ENCODE assay signal across 12 cellular contexts in genomic region chr7:142795339-142795863, GRCh38. TPM values are rescaled to one million over a fixed set of nuclear protein-coding genes. Genes with fewer than 3 reads are reported as not detected.
A peak's percentile ranks its signal among the peaks of the same experiment; 100 is the strongest.
DNase-seq lines count a peak whose midpoint lies in the region; ATAC-seq lines count a peak whose summit lies in the region.
"Had no signal": no experiment of that assay in that cellular context is flagged by ENCODE, and none has a peak within 500 bp of the region (broad histone marks: within the 10 kb centered on the region; RNA-seq: fewer than 3 reads in every experiment).

No MANE protein-coding gene starts in this region.

- H3K27ac ChIP-seq in thymus (ENCODE audit: low read depth) (peak overlapping the region; percentile 100), right cardiac atrium (ENCODE audit: low read length) (no peak overlapping the region)
- H3K27ac ChIP-seq: neutrophil had no signal

- ATAC-seq in left cardiac atrium (no peak), right cardiac atrium (no peak)

- 7% methylated on average over 5 of the region's 5 CpGs for WGBS in thymus
- WGBS in right cardiac atrium = 37% methylated on average over 5 of the region's 5 CpGs

- H3K4me3 ChIP-seq in iPS-18c (ENCODE audit: insufficient read depth, low read depth, low read length) (peak overlapping the region; percentile 28), thymus (ENCODE audit: low read length) (peak overlapping the region; percentile 77), right cardiac atrium (ENCODE audit: low read length) (no peak overlapping the region)

- no peaks in the 10 kb centered on the region for H3K27me3 ChIP-seq in thymus (ENCODE audit: control insufficient read depth, insufficient read depth)
- H3K27me3 ChIP-seq in right cardiac atrium (ENCODE audit: control insufficient read depth, insufficient read depth) = no peaks in the 10 kb centered on the region

- H3K4me1 ChIP-seq in thymus (ENCODE audit: control insufficient read depth, insufficient read depth, low read length) (peaks cover 9% of the 10 kb centered on the region), right cardiac atrium (ENCODE audit: control insufficient read depth, insufficient read depth, low read length) (peaks cover 3% of the 10 kb centered on the region)

- no peaks in the 10 kb centered on the region for H3K9me3 ChIP-seq in iPS-18c (ENCODE audit: control insufficient read depth, insufficient read depth, low read length)
- H3K9me3 ChIP-seq in thymus (ENCODE audit: control insufficient read depth) = no peaks in the 10 kb centered on the region
- H3K9me3 ChIP-seq in right cardiac atrium (ENCODE audit: control insufficient read depth, low read length) = no peaks in the 10 kb centered on the region
- H3K9me3 ChIP-seq: neutrophil had no signal

- DNase-seq in cardiac septum (ENCODE audit: low spot score) = peak; percentile 51
- DNase-seq in left cardiac atrium = no peak
- peak; percentile 62 for DNase-seq in activated T-helper 1 cell treated with Interleukin-2 at 50 U/mL for 16 hours (ENCODE audit: low read depth)
- no peak for DNase-seq in NCI-H2227 treated with DMSO at 0.1 percent for 48 hours (lab: John Stamatoyannopoulos, UW)
- DNase-seq in right cardiac atrium = no peak
- DNase-seq in NCI-H1694 (lab: John Stamatoyannopoulos, UW) = no peak
- DNase-seq: GOT3, SHP77 treated with DMSO at 0.1 percent for 48 hours had no signal

- intact Hi-C loops in cardiac septum (cut with DNase I) = no loop called here
- intact Hi-C loops in left cardiac atrium (cut with DNase I) = loop anchor here in 1 of 2 donors (10.0 kb wide), 1 partner anchor 59 kb away; the partner anchor contains the start of gene EPHB6
- intact Hi-C loops in right cardiac atrium (cut with DNase I) = no loop called here

- H3K36me3 ChIP-seq in thymus (ENCODE audit: control insufficient read depth, insufficient read depth) = peaks cover 51% of the 10 kb centered on the region
- H3K36me3 ChIP-seq: neutrophil had no signal

RNA-seq across cellular contexts. Expression of gene PRSS2, which starts 24.6 kb away (rescaled TPM):
- total RNA-seq in cardiac septum = not detected
- total RNA-seq in left cardiac atrium = not detected
- 23.1 TPM for polyA plus RNA-seq in thymus
- 1 to 10 TPM in 1 of 4 donors, not detected in 3; 4.0 TPM for total RNA-seq in right cardiac atrium
- 0.16 TPM for polyA plus RNA-seq in right cardiac atrium
- polyA plus RNA-seq: AG04450 had no signal

RNA-seq across cellular contexts. Expression of gene PRSS1, which starts 46.1 kb away (rescaled TPM):
- not detected for total RNA-seq in cardiac septum
- not detected for total RNA-seq in left cardiac atrium
- 4.5 TPM for polyA plus RNA-seq in thymus
- under 1 TPM in 1 of 4 donors, not detected in 3; 0.61 TPM for total RNA-seq in right cardiac atrium
- polyA plus RNA-seq in right cardiac atrium = 0.27 TPM
- polyA plus RNA-seq: AG04450 had no signal

RNA-seq across cellular contexts. Expression of gene EPHB6, which starts 59.5 kb away (rescaled TPM):
- total RNA-seq in cardiac septum (2.0 TPM), left cardiac atrium (10 to 100 TPM in 1 of 2 donors, 1 to 10 TPM in 1; 9.3 to 11.1 TPM), right cardiac atrium (10 to 100 TPM in 1 of 4 donors, 1 to 10 TPM in 3; 3.8 to 11.3 (median 6.7) TPM)
- polyA plus RNA-seq in thymus (163 TPM), right cardiac atrium (6.9 TPM)

Comparison
In these comparisons a context has a peak if more than half of its experiments do, and no peak if none do; other contexts are left out.
1. DNase-seq: peak in cardiac septum (single experiment) and activated T-helper 1 cell treated with Interleukin-2 at 50 U/mL for 16 hours (single experiment); none in left cardiac atrium (single experiment), NCI-H2227 treated with DMSO at 0.1 percent for 48 hours (single experiment), right cardiac atrium (0 of 3) and NCI-H1694 (single experiment).